2 cellular contexts compared by ENCODE assay signal in genomic region chr2:162184796-162185195, GRCh38.
A peak's percentile ranks its signal among the peaks of the same experiment; 100 is the strongest.
TF ChIP-seq lines count a peak whose summit lies in the region.

No MANE protein-coding gene starts in this region.

TF ChIP-seq in liver, 16 proteins besides CTCF, POLR2A, EP300 and RAD21:
- TF ChIP-seq SP1 (IDR thresholded peaks at IDR 0.05) (peak; percentile 77), REST (IDR thresholded peaks at IDR 0.05) (no peak), HNF4A (conservative IDR thresholded peaks at IDR 0.05) (peak; percentile 26 to 31), MAX (IDR thresholded peaks at IDR 0.05) (no peak), YY1 (IDR thresholded peaks at IDR 0.05) (no peak), EGR1 (IDR thresholded peaks at IDR 0.05; ENCODE audit: low read depth in 2 of 2) (peak in 1 of 2 donors; percentile 30), TAF1 (conservative IDR thresholded peaks at IDR 0.05) (no peak), NR2F2 (IDR thresholded peaks at IDR 0.05) (no peak), JUND (IDR thresholded peaks at IDR 0.05) (peak in 1 of 2 donors; percentile 14), ATF3 (IDR thresholded peaks at IDR 0.05) (no peak), GABPA (IDR thresholded peaks at IDR 0.05 in 1 of 2, conservative IDR thresholded peaks at IDR 0.05 in 1 of 2) (peak in 1 of 2 donors; percentile 48), HNF4G (IDR thresholded peaks at IDR 0.05) (no peak), RXRA (IDR thresholded peaks at IDR 0.05) (peak; percentile 62 to 64), FOXA1 (IDR thresholded peaks at IDR 0.05) (no peak), FOXA2 (IDR thresholded peaks at IDR 0.05) (no peak)

TF ChIP-seq in HepG2, 621 proteins besides CTCF, POLR2A, EP300 and RAD21:
- TF ChIP-seq NR1H2 (CRISPR knock-in tag; IDR thresholded peaks at IDR 0.05; ENCODE audit: borderline replicate concordance, low read depth) (no peak), NRL (CRISPR knock-in tag; IDR thresholded peaks at IDR 0.05; ENCODE audit: borderline replicate concordance) (no peak), TBP (CRISPR knock-in tag; IDR thresholded peaks at IDR 0.05) (no peak), ZNF382 (CRISPR knock-in tag; IDR thresholded peaks at IDR 0.05; ENCODE audit: borderline replicate concordance) (no peak), ZFP36 (IDR thresholded peaks at IDR 0.05; ENCODE audit: borderline replicate concordance, low read depth, low read length, partially characterized antibody) (no peak), ZNF414 (CRISPR knock-in tag; IDR thresholded peaks at IDR 0.05) (no peak)
